In genomic region chr6:108119212-108120141, GRCh38 we compare ENCODE assay signal across 9 cellular contexts. TPM values are rescaled to one million over a fixed set of nuclear protein-coding genes. Genes with fewer than 3 reads are reported as not detected.
DNase-seq lines count a peak whose midpoint lies in the region; ATAC-seq and TF ChIP-seq lines count a peak whose summit lies in the region.
"Had no signal": no experiment of that assay in that cellular context is flagged by ENCODE, and none has a peak within 500 bp of the region (broad histone marks: within the 10 kb centered on the region; RNA-seq: fewer than 3 reads in every experiment).

No MANE protein-coding gene starts in this region.

- H3K4me2 ChIP-seq in H9 (ENCODE audit: insufficient read depth, insufficient read length, low read length) (peak overlapping the region; percentile 44), Karpas-422 (ENCODE audit: low read depth, low read length, poor library complexity, severe bottlenecking) (no peak overlapping the region)

- no peak overlapping the region for H4K8ac ChIP-seq in H9 (replicated peaks; ENCODE audit: insufficient read length, low read depth, low read length)

- no peak overlapping the region for H2AK5ac ChIP-seq in H9 (ENCODE audit: insufficient read length, low read length)

- no peak overlapping the region for H4K5ac ChIP-seq in H9 (ENCODE audit: insufficient read length, low read depth, low read length)

- peaks cover 5% of the 10 kb centered on the region for H3K23me2 ChIP-seq in H9 (ENCODE audit: insufficient read length, low read depth, low read length, poor library complexity, severe bottlenecking)

- no peak overlapping the region for H3T11ph ChIP-seq in H9 (ENCODE audit: low read length)

- H3K4ac ChIP-seq in H9 (ENCODE audit: low read depth, low read length) = no peak overlapping the region

- H3K9me3 Mint-ChIP-seq in H9 = peaks cover 3 to 16% of the 10 kb centered on the region in 2 experiments; a peak in 4 of 5 replicates
- H3K9me3 Mint-ChIP-seq in activated T-helper 1 cell treated with anti-CD3 and anti-CD28 coated beads, Interleukin-12 subunit alpha, Interleukin-12 subunit beta, Interleukin-2, Interleukin-4 antibody, amounts not matched to agents 30 ng/mL and 10 ng/mL and 1 ng/mL, durations not matched to agents 14 hours and 24 hours and 36 hours = no peaks in the 10 kb centered on the region

- DNase-seq in H9 (peak; percentile 57), NCI-H345 (lab: John Stamatoyannopoulos, UW) (no peak), body of pancreas (no peak), Karpas-422 (no peak), DMS153 treated with DMSO at 0.1 percent for 48 hours (lab: John Stamatoyannopoulos, UW; ENCODE audit: unreplicated experiment) (no peak)
- no peak for DNase-seq in activated T-helper 1 cell treated with anti-CD3 and anti-CD28 coated beads, Interleukin-12 subunit alpha, Interleukin-12 subunit beta, Interleukin-2, Interleukin-4 antibody, amounts not matched to agents 30 ng/mL and 10 ng/mL and 1 ng/mL, durations not matched to agents 14 hours and 24 hours and 36 hours (ENCODE audit: low spot score)
- DNase-seq: KG1 had no signal

- peaks cover 98% of the 10 kb centered on the region for H3K27me3 Mint-ChIP-seq in H9 (ENCODE audit: low read depth)
- peaks cover 84% of the 10 kb centered on the region for H3K27me3 Mint-ChIP-seq in activated T-helper 1 cell treated with anti-CD3 and anti-CD28 coated beads, Interleukin-12 subunit alpha, Interleukin-12 subunit beta, Interleukin-2, Interleukin-4 antibody, amounts not matched to agents 30 ng/mL and 10 ng/mL and 1 ng/mL, durations not matched to agents 14 hours and 24 hours and 36 hours (ENCODE audit: insufficient read depth)

- H3K27ac ChIP-seq in H9 (ENCODE audit: insufficient read length, low read depth, low read length) = no peak overlapping the region
- no peak overlapping the region for H3K27ac ChIP-seq in skeletal muscle tissue (ENCODE audit: low read depth, low read length)
- no peak overlapping the region for H3K27ac ChIP-seq in body of pancreas
- no peak overlapping the region for H3K27ac ChIP-seq in Karpas-422 (ENCODE audit: low read length)

- no peak overlapping the region for H2BK20ac ChIP-seq in H9 (ENCODE audit: low read depth, low read length, poor library complexity, severe bottlenecking)

- no peaks in the 10 kb centered on the region for H3K9me2 ChIP-seq in Karpas-422 (replicated peaks; ENCODE audit: insufficient read depth, low read length)

- no peak overlapping the region for H2BK12ac ChIP-seq in H9 (ENCODE audit: insufficient read length, low read depth, low read length)

- H3K4me1 ChIP-seq in H9 (ENCODE audit: insufficient read depth, low read length) (peaks cover 6% of the 10 kb centered on the region), iPS-15b (ENCODE audit: control insufficient read depth, insufficient read depth, low read length) (no peaks in the 10 kb centered on the region), skeletal muscle tissue (ENCODE audit: control insufficient read depth in 3 of 3, insufficient read depth in 3 of 3, low read length in 3 of 3) (peaks cover 33 to 35% (median 33%) of the 10 kb centered on the region in 3 donors), body of pancreas (peaks cover 42% of the 10 kb centered on the region), Karpas-422 (ENCODE audit: low read length) (peaks cover 28% of the 10 kb centered on the region)

- no CpG with 5 or more reads among the region's 72 CpGs for WGBS in H9 (ENCODE audit: extremely low coverage, insufficient read length, low lambda C conversion rate)
- 29 to 47% methylated on average over 44 to 68 of the region's 72 CpGs for WGBS in body of pancreas, 2 donors

- H2BK15ac ChIP-seq in H9 (ENCODE audit: low read depth, low read length) = no peak overlapping the region

- intact Hi-C loops in activated T-helper 1 cell treated with anti-CD3 and anti-CD28 coated beads, Interleukin-12 subunit alpha, Interleukin-12 subunit beta, Interleukin-2, Interleukin-4 antibody, amounts not matched to agents 30 ng/mL and 10 ng/mL and 1 ng/mL, durations not matched to agents 14 hours and 24 hours and 36 hours (cut with micrococcal nuclease) = loop anchor here (5.0 kb wide), 1 partner anchor 627 kb away; the partner anchor contains the start of gene SOBP
- intact Hi-C loops in body of pancreas (cut with DNase I) = loop anchor here (10.0 kb wide), 2 partner anchors 135 to 375 kb away; no protein-coding TSS in a partner anchor

- no peak overlapping the region for H3K14ac ChIP-seq in H9 (ENCODE audit: insufficient read depth, low read length)

- H3K36me3 ChIP-seq in iPS-15b (ENCODE audit: control insufficient read depth, insufficient read depth, low read length) = no peaks in the 10 kb centered on the region
- no peaks in the 10 kb centered on the region for H3K36me3 ChIP-seq in skeletal muscle tissue (ENCODE audit: control insufficient read depth in 3 of 3, insufficient read depth in 3 of 3, low read length in 3 of 3)
- H3K36me3 ChIP-seq in body of pancreas (replicated peaks in 1 of 2; ENCODE audit: insufficient read depth in 1 of 2, low read depth in 2 of 2) = no peaks in the 10 kb centered on the region
- no peaks in the 10 kb centered on the region for H3K36me3 ChIP-seq in Karpas-422 (ENCODE audit: insufficient read depth, low read length)

- no peaks in the 10 kb centered on the region for H3K9me3 ChIP-seq in H9 (ENCODE audit: control insufficient read depth, low read depth, low read length)
- no peaks in the 10 kb centered on the region for H3K9me3 ChIP-seq in iPS-15b (ENCODE audit: control insufficient read depth, insufficient read depth, low read length)
- H3K9me3 ChIP-seq in skeletal muscle tissue (ENCODE audit: control insufficient read depth in 3 of 3, low read length in 3 of 3) = no peaks in the 10 kb centered on the region
- H3K9me3 ChIP-seq in body of pancreas = no peaks in the 10 kb centered on the region
- no peaks in the 10 kb centered on the region for H3K9me3 ChIP-seq in Karpas-422 (ENCODE audit: low read length)

- H2AFZ ChIP-seq in H9 (ENCODE audit: low read length) = no peak overlapping the region
- H2AFZ ChIP-seq in Karpas-422 (ENCODE audit: low read length) = no peak overlapping the region

- no peak overlapping the region for H3K18ac ChIP-seq in H9 (ENCODE audit: insufficient read length, low read depth, low read length)

- H3K56ac ChIP-seq in H9 (ENCODE audit: insufficient read length, low read depth, low read length) = no peak overlapping the region

- H3K27me3 ChIP-seq in H9 (ENCODE audit: insufficient read depth, low read length) (peaks cover 97% of the 10 kb centered on the region), iPS-15b (ENCODE audit: control insufficient read depth, insufficient read depth, low read length) (peaks cover 97% of the 10 kb centered on the region), skeletal muscle tissue (ENCODE audit: control insufficient read depth in 3 of 3, insufficient read depth in 3 of 3, low read length in 3 of 3) (peaks cover 80 to 88% (median 88%) of the 10 kb centered on the region in 3 donors), body of pancreas (peaks cover 0 to 29% of the 10 kb centered on the region in 2 donors), Karpas-422 (ENCODE audit: low read length) (0 out of 2 replicates have a peak, but pooled peaks cover 3% of the 10 kb centered on the region)

- TF ChIP-seq POLR2A in body of pancreas (IDR thresholded peaks at IDR 0.05) = no peak

- TF ChIP-seq CTCF in H9 (conservative IDR thresholded peaks at IDR 0.05) (no peak), body of pancreas (IDR thresholded peaks at IDR 0.05) (no peak)

- H3K4me3 ChIP-seq in iPS-15b (ENCODE audit: low read depth, low read length) (peak overlapping the region; percentile 42), skeletal muscle tissue (ENCODE audit: low read length in 3 of 3) (peak overlapping the region; percentile 7 to 62 (median 48)), body of pancreas (no peak overlapping the region), Karpas-422 (ENCODE audit: low read length) (no peak overlapping the region)

- no peak overlapping the region for H3K9ac ChIP-seq in H9 (ENCODE audit: extremely low read depth, insufficient read length, low read length)
- H3K9ac ChIP-seq in iPS-15b (ENCODE audit: low read depth, low read length) = no peak overlapping the region
- H3K9ac ChIP-seq in skeletal muscle tissue (ENCODE audit: low read depth in 1 of 3, low read length in 3 of 3) = no peak overlapping the region
- no peak overlapping the region for H3K9ac ChIP-seq in Karpas-422 (ENCODE audit: low read length)

- ATAC-seq in body of pancreas = no peak

- no peak overlapping the region for H4K91ac ChIP-seq in H9 (ENCODE audit: insufficient read length, low read depth, low read length)

- no peaks in the 10 kb centered on the region for H3K79me1 ChIP-seq in H9 (ENCODE audit: insufficient read depth, low read depth, low read length, poor library complexity, severe bottlenecking)

- H4K20me1 ChIP-seq in H9 (ENCODE audit: control insufficient read depth, insufficient read depth, insufficient read length) = no peaks in the 10 kb centered on the region
- peaks cover 4% of the 10 kb centered on the region; the same call in 1 of the 2 replicates for H4K20me1 ChIP-seq in Karpas-422 (ENCODE audit: insufficient read depth, low read depth, low read length)

- no peak overlapping the region for H2BK120ac ChIP-seq in H9 (ENCODE audit: low read depth, low read length, poor library complexity, severe bottlenecking)

- H3K23ac ChIP-seq in H9 (ENCODE audit: insufficient read length, low read depth, low read length) = no peak overlapping the region

- no peaks in the 10 kb centered on the region for H3K79me2 ChIP-seq in H9 (ENCODE audit: insufficient read depth, low read length)
- no peaks in the 10 kb centered on the region for H3K79me2 ChIP-seq in Karpas-422 (ENCODE audit: low read length)

- no peak overlapping the region for H2BK5ac ChIP-seq in H9 (ENCODE audit: insufficient read length, low read length)

- peaks cover 51 to 60% of the 10 kb centered on the region in 2 experiments for H3K4me1 Mint-ChIP-seq in H9
- peaks cover 30% of the 10 kb centered on the region for H3K4me1 Mint-ChIP-seq in activated T-helper 1 cell treated with anti-CD3 and anti-CD28 coated beads, Interleukin-12 subunit alpha, Interleukin-12 subunit beta, Interleukin-2, Interleukin-4 antibody, amounts not matched to agents 30 ng/mL and 10 ng/mL and 1 ng/mL, durations not matched to agents 14 hours and 24 hours and 36 hours (ENCODE audit: low read depth)

- H3K36me3 Mint-ChIP-seq in H9 (ENCODE audit: insufficient read depth in 1 of 3, low read depth in 3 of 3) = no peaks in the 10 kb centered on the region; a peak in 2 of 7 replicates
- peaks cover 3% of the 10 kb centered on the region for H3K36me3 Mint-ChIP-seq in activated T-helper 1 cell treated with anti-CD3 and anti-CD28 coated beads, Interleukin-12 subunit alpha, Interleukin-12 subunit beta, Interleukin-2, Interleukin-4 antibody, amounts not matched to agents 30 ng/mL and 10 ng/mL and 1 ng/mL, durations not matched to agents 14 hours and 24 hours and 36 hours (ENCODE audit: low read depth)

- H3K27ac Mint-ChIP-seq in H9 = no peak overlapping the region
- peak overlapping the region; percentile 80 for H3K27ac Mint-ChIP-seq in activated T-helper 1 cell treated with anti-CD3 and anti-CD28 coated beads, Interleukin-12 subunit alpha, Interleukin-12 subunit beta, Interleukin-2, Interleukin-4 antibody, amounts not matched to agents 30 ng/mL and 10 ng/mL and 1 ng/mL, durations not matched to agents 14 hours and 24 hours and 36 hours

- peak overlapping the region; percentile 49 to 73 for H3K4me3 Mint-ChIP-seq in H9
- peak overlapping the region; percentile 85 for H3K4me3 Mint-ChIP-seq in activated T-helper 1 cell treated with anti-CD3 and anti-CD28 coated beads, Interleukin-12 subunit alpha, Interleukin-12 subunit beta, Interleukin-2, Interleukin-4 antibody, amounts not matched to agents 30 ng/mL and 10 ng/mL and 1 ng/mL, durations not matched to agents 14 hours and 24 hours and 36 hours

RNA-seq across cellular contexts. Expression of gene OSTM1, which starts 44.9 kb away (rescaled TPM):
- 20.6 and 20.9 TPM in 2 replicates for total RNA-seq in H9 (2021)
- 19.9 and 22.5 TPM in 2 replicates for total RNA-seq in activated T-helper 1 cell treated with anti-CD3 and anti-CD28 coated beads, Interleukin-12 subunit alpha, Interleukin-12 subunit beta, Interleukin-2, Interleukin-4 antibody, amounts not matched to agents 30 ng/mL and 10 ng/mL and 1 ng/mL, durations not matched to agents 14 hours and 24 hours and 36 hours
- total RNA-seq in skeletal muscle tissue = 13.6 TPM
- 10 to 100 TPM; 26.0 to 35.0 TPM for total RNA-seq in body of pancreas
- total RNA-seq in Karpas-422 (2014; rRNA removed; shearing (Covaris generic); ENCODE audit: low replicate concordance) = 27.1 and 60.3 TPM in 2 replicates

RNA-seq across cellular contexts. Expression of gene NR2E1, which starts 46.3 kb away (rescaled TPM):
- total RNA-seq in H9 (2021) (not detected in 2 replicates), skeletal muscle tissue (not detected), body of pancreas (not detected)
- not detected in 2 replicates for total RNA-seq in activated T-helper 1 cell treated with anti-CD3 and anti-CD28 coated beads, Interleukin-12 subunit alpha, Interleukin-12 subunit beta, Interleukin-2, Interleukin-4 antibody, amounts not matched to agents 30 ng/mL and 10 ng/mL and 1 ng/mL, durations not matched to agents 14 hours and 24 hours and 36 hours
- not detected in 2 replicates for total RNA-seq in Karpas-422 (2014; rRNA removed; shearing (Covaris generic); ENCODE audit: low replicate concordance)

Comparison
In these comparisons a context has a peak if more than half of its experiments do, and no peak if none do; other contexts are left out.
1. H3K4me3 ChIP-seq: peak in iPS-15b (single experiment) and skeletal muscle tissue (3 of 3); none in body of pancreas (0 of 2) and Karpas-422 (single experiment).